ENCODE assay signal across 12 cellular contexts in the genomic region with DNA sequence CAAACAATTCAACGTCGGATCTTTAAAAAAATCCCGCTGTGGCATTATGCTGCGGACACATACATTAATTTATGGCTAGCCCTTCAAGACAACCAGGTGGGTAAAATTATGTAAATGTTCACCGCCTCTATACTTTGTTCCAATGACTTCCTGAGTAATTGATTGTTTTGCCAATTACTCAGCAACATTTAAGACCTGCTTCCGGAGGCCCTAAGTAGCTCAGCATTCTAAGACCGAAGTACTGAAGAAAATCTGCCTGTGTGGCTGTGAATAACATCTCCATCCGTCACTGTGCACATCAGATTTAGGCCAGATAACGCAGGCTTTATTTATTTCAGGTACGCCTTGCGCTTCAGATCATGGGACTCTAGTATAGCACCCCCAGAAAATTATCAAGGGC. TPM values are rescaled to one million over a fixed set of nuclear protein-coding genes. Genes with fewer than 3 reads are reported as not detected.
DNase-seq lines count a peak whose midpoint lies in the region; ATAC-seq and TF ChIP-seq lines count a peak whose summit lies in the region.
"Had no signal": no experiment of that assay in that cellular context is flagged by ENCODE, and none has a peak within 500 bp of the region (broad histone marks: within the 10 kb centered on the region; RNA-seq: fewer than 3 reads in every experiment).

No MANE protein-coding gene starts in this region.

- DNase-seq in mucosa of descending colon (no peak), AG20443 (ENCODE audit: low spot score) (no peak), Right ventricle myocardium inferior (ENCODE audit: missing footprints) (no peak), uterus (no peak)
- DNase-seq: IMR-90 had no signal

- H3K79me2 ChIP-seq in SU-DHL-6 (ENCODE audit: insufficient read depth, low read length), result no peaks in the 10 kb centered on the region

- H3K9me3 ChIP-seq in SU-DHL-6 (ENCODE audit: insufficient read depth, low read length) (no peaks in the 10 kb centered on the region), mucosa of descending colon (no peaks in the 10 kb centered on the region), uterus (no peaks in the 10 kb centered on the region)
- H3K9me3 ChIP-seq: right atrium auricular region had no signal

- H3K4me1 ChIP-seq in mucosa of descending colon (ENCODE audit: low read depth), result no peaks in the 10 kb centered on the region
- H3K4me1 ChIP-seq in uterus, result no peaks in the 10 kb centered on the region

- H3K9ac ChIP-seq in SU-DHL-6 (ENCODE audit: low read length), result no peak overlapping the region

- no peak for TF ChIP-seq POLR2A in uterus (IDR thresholded peaks at IDR 0.05)

- H2AFZ ChIP-seq in SU-DHL-6 (ENCODE audit: low read depth, low read length, severe bottlenecking), result no peak overlapping the region

- H3K9me2 ChIP-seq in SU-DHL-6 (replicated peaks; ENCODE audit: insufficient read depth, low read length), result no peaks in the 10 kb centered on the region

- H3K4me2 ChIP-seq in SU-DHL-6 (ENCODE audit: low read depth, low read length, poor library complexity, severe bottlenecking), result peak overlapping the region; percentile 32

- no peaks in the 10 kb centered on the region for H3K27me3 ChIP-seq in SU-DHL-6 (ENCODE audit: low read length)
- H3K27me3 ChIP-seq in uterus, result no peaks in the 10 kb centered on the region
- H3K27me3 ChIP-seq: right atrium auricular region had no signal

- H3K27ac ChIP-seq in SU-DHL-6 (ENCODE audit: low read depth, low read length), result peak overlapping the region; percentile 51
- H3K27ac ChIP-seq in uterus, result no peak overlapping the region
- H3K27ac ChIP-seq: right atrium auricular region had no signal

- no peaks in the 10 kb centered on the region for H3F3A ChIP-seq in SU-DHL-6 (ENCODE audit: insufficient read depth)

- intact Hi-C loops in mucosa of descending colon (cut with DNase I, micrococcal nuclease), result loop anchor here in 1 of 2 donors (10.0 kb wide), 1 partner anchor 322 kb away; the partner anchor contains the start of gene C16orf92
- intact Hi-C loops in Right ventricle myocardium inferior (cut with DNase I), result no loop called here
- intact Hi-C loops in uterus (cut with DNase I; ENCODE audit: low total_unique reads), result no loop called here

- TF ChIP-seq CTCF in SU-DHL-6 (IDR thresholded peaks at IDR 0.05; ENCODE audit: insufficient read depth, low read length, poor library complexity, severe bottlenecking), result no peak
- TF ChIP-seq CTCF in mucosa of descending colon (IDR thresholded peaks at IDR 0.05), result no peak
- TF ChIP-seq CTCF in uterus (IDR thresholded peaks at IDR 0.05), result no peak

- H3K4me3 ChIP-seq in SU-DHL-6 (ENCODE audit: insufficient read depth, low read length, poor library complexity, severe bottlenecking) (no peak overlapping the region), mucosa of descending colon (no peak overlapping the region), uterus (no peak overlapping the region)
- H3K4me3 ChIP-seq: right atrium auricular region had no signal

- ATAC-seq in GM18511 (IDR thresholded peaks at IDR 0.05; ENCODE audit: unreplicated experiment), result peak; percentile 28
- ATAC-seq in GM21737 (IDR thresholded peaks at IDR 0.05; ENCODE audit: unreplicated experiment), result peak; percentile 43
- ATAC-seq in mucosa of descending colon, result peak; percentile 48
- ATAC-seq in GM18520 (IDR thresholded peaks at IDR 0.05; ENCODE audit: unreplicated experiment), result no peak
- no peak for ATAC-seq in Right ventricle myocardium inferior

- no peaks in the 10 kb centered on the region for H3K36me3 ChIP-seq in SU-DHL-6 (ENCODE audit: low read length)
- H3K36me3 ChIP-seq in mucosa of descending colon (ENCODE audit: low read depth), result no peaks in the 10 kb centered on the region
- no peaks in the 10 kb centered on the region for H3K36me3 ChIP-seq in uterus
- H3K36me3 ChIP-seq: right atrium auricular region had no signal

- H4K20me1 ChIP-seq in SU-DHL-6 (ENCODE audit: low read depth, low read length), result no peaks in the 10 kb centered on the region

RNA-seq across cellular contexts. Expression of gene QPRT, which starts 23.3 kb away (rescaled TPM):
- total RNA-seq in mucosa of descending colon, result 10 to 100 TPM; 25.3 to 54.6 (median 25.4) TPM
- 29.2 TPM for total RNA-seq in Right ventricle myocardium inferior
- total RNA-seq in uterus, result 10 to 100 TPM; 16.7 to 54.3 (median 23.1) TPM

RNA-seq across cellular contexts. Expression of gene SPN, which starts 39.3 kb away (rescaled TPM):
- 1 to 10 TPM; 4.4 to 6.0 (median 4.5) TPM for total RNA-seq in mucosa of descending colon
- 1.3 TPM for total RNA-seq in Right ventricle myocardium inferior
- 1 to 10 TPM in 1 of 4 donors, under 1 TPM in 2, not detected in 1; 0.26 to 2.4 (median 0.83) TPM for total RNA-seq in uterus
- total RNA-seq: IMR-90, SK-MEL-5 had no signal

RNA-seq across cellular contexts. Expression of gene C16orf54, which starts 43.5 kb away (rescaled TPM):
- total RNA-seq in mucosa of descending colon, result 1 to 10 TPM; 1.6 to 3.4 (median 1.7) TPM
- total RNA-seq in Right ventricle myocardium inferior, result 0.73 TPM
- total RNA-seq in uterus, result 1 to 10 TPM in 1 of 4 donors, under 1 TPM in 2, not detected in 1; 0.49 to 5.1 (median 0.97) TPM
- total RNA-seq: IMR-90, SK-MEL-5, temporal lobe had no signal

Comparison
In these comparisons a context has a peak if more than half of its experiments do, and no peak if none do; other contexts are left out.
1. ATAC-seq: peak in GM18511 (single experiment), GM21737 (single experiment) and mucosa of descending colon (single experiment); none in GM18520 (single experiment) and Right ventricle myocardium inferior (single experiment).